Comparison of ENCODE assay signal across 26 cellular contexts in genomic region chr5:37428044-37428443, GRCh38. TPM values are rescaled to one million over a fixed set of nuclear protein-coding genes. Genes with fewer than 3 reads are reported as not detected.
A peak's percentile ranks its signal among the peaks of the same experiment; 100 is the strongest.
DNase-seq lines count a peak whose midpoint lies in the region; ATAC-seq, FAIRE-seq and TF ChIP-seq lines count a peak whose summit lies in the region.
"Had no signal": no experiment of that assay in that cellular context is flagged by ENCODE, and none has a peak within 500 bp of the region (broad histone marks: within the 10 kb centered on the region; RNA-seq: fewer than 3 reads in every experiment).

No MANE protein-coding gene starts in this region.

- no peak for TF ChIP-seq CTCF in HepG2 (CRISPR knock-in tag; IDR thresholded peaks at IDR 0.05)
- no peak for TF ChIP-seq CTCF in right lobe of liver (IDR thresholded peaks at IDR 0.05)
- no peak for TF ChIP-seq CTCF in K562 (IDR thresholded peaks at IDR 0.05 in 2 of 3, conservative IDR thresholded peaks at IDR 0.05 in 1 of 3; ENCODE audit: insufficient read depth in 2 of 3, low read depth in 1 of 3, low read length in 3 of 3)
- TF ChIP-seq CTCF in neural crest cell (conservative IDR thresholded peaks at IDR 0.05): no peak

- no TSS peak for BruUV-seq in HepG2 (replicated peaks; lab: Mats Ljungman, UMichigan)
- BruUV-seq in K562 (replicated peaks; lab: Mats Ljungman, UMichigan): no TSS peak

- FAIRE-seq in HepG2 (lab: Jason Lieb, UNC): no peak
- FAIRE-seq in K562 (lab: Jason Lieb, UNC): no peak
- FAIRE-seq: A204.1, D721Med, GM12878, GM19239, H1 had no signal

- POLR2A ChIA-PET in HepG2 (lab: Yijun Ruan, JAX) (no interaction called here), K562 (lab: Yijun Ruan, JAX) (interaction anchor here (1.0 kb wide), 1 partner anchor 115 kb away, joined by 3 read pairs; no protein-coding TSS in a partner anchor)

- H3K79me2 ChIP-seq in HepG2 (ENCODE audit: insufficient read depth, low read length) (no peaks in the 10 kb centered on the region), K562 (ENCODE audit: control insufficient read depth, insufficient read depth, low read length) (no peaks in the 10 kb centered on the region)

- H3K9me1 ChIP-seq in K562 (ENCODE audit: control insufficient read depth, insufficient read depth, low read length): no peaks in the 10 kb centered on the region

- H3K4me3 Mint-ChIP-seq in neural crest cell: no peak overlapping the region
- H3K4me3 Mint-ChIP-seq: CD14-positive monocyte; CD4-positive, alpha-beta T cell; CD8-positive, alpha-beta memory T cell had no signal

- 93% methylated on average over 1 of the region's 1 CpG for WGBS in HepG2 (ENCODE audit: low lambda C conversion rate)
- WGBS in right lobe of liver (ENCODE audit: insufficient coverage, low coverage, low lambda C conversion rate, missing lambda C conversion rate): 95% methylated on average over 1 of the region's 1 CpG
- 83% methylated on average over 1 of the region's 1 CpG for WGBS in K562 (ENCODE audit: insufficient coverage, low coverage, missing lambda C conversion rate)

- H3K9ac ChIP-seq in HepG2 (ENCODE audit: insufficient read depth, low read depth, low read length): no peak overlapping the region
- H3K9ac ChIP-seq in K562 (ENCODE audit: insufficient read depth in 1 of 2, low read depth in 2 of 2, low read length in 2 of 2): no peak overlapping the region
- H3K9ac ChIP-seq: BLaER1 treated with 17β-estradiol and CSF1 and Interleukin-3, amounts not matched to agents 10 nM and 100 nM; GM23248 had no signal

- intact Hi-C loops in HepG2 (cut with micrococcal nuclease; ENCODE audit: unreplicated experiment): no loop called here
- intact Hi-C loops in right lobe of liver (cut with DNase I): no loop called here
- intact Hi-C loops in K562 (cut with micrococcal nuclease): no loop called here

- no peaks in the 10 kb centered on the region for H3K4me1 Mint-ChIP-seq in neural crest cell
- H3K4me1 Mint-ChIP-seq: CD14-positive monocyte had no signal

- no peaks in the 10 kb centered on the region for H4K20me1 ChIP-seq in HepG2 (ENCODE audit: insufficient read depth, low read length)
- no peaks in the 10 kb centered on the region for H4K20me1 ChIP-seq in K562 (replicated peaks; ENCODE audit: control insufficient read depth, insufficient read depth, low read length)

- CTCF ChIA-PET in HepG2 (lab: Yijun Ruan, JAX; ENCODE audit: low intra/inter-chr PET ratio, low total read pairs) (no interaction called here), K562 (lab: Yijun Ruan, JAX; ENCODE audit: low intra/inter-chr PET ratio) (no interaction called here)

- peaks cover 10% of the 10 kb centered on the region for H3K36me3 Mint-ChIP-seq in neural crest cell (ENCODE audit: low read depth)

- H3K4me1 ChIP-seq in HepG2 (ENCODE audit: insufficient read depth, low read length) (no peaks in the 10 kb centered on the region), right lobe of liver (no peaks in the 10 kb centered on the region), K562 (replicated peaks in 1 of 2; ENCODE audit: control insufficient read depth in 2 of 2, insufficient read depth in 2 of 2, low read length in 2 of 2) (no peaks in the 10 kb centered on the region)
- H3K4me1 ChIP-seq: BE2C; BLaER1 treated with 17β-estradiol and CSF1 and Interleukin-3, amounts not matched to agents 10 nM and 100 nM had no signal

- no peaks in the 10 kb centered on the region for H3K27me3 Mint-ChIP-seq in neural crest cell (ENCODE audit: low read depth)
- H3K27me3 Mint-ChIP-seq: CD4-positive, alpha-beta T cell; CD8-positive, alpha-beta memory T cell had no signal

- H2AFZ ChIP-seq in HepG2 (ENCODE audit: low read length) (no peak overlapping the region), K562 (ENCODE audit: low read depth, low read length) (no peak overlapping the region)
- H2AFZ ChIP-seq: GM23248 had no signal

- no peaks in the 10 kb centered on the region for H3K9me3 ChIP-seq in HepG2 (ENCODE audit: low read length)
- no peaks in the 10 kb centered on the region for H3K9me3 ChIP-seq in right lobe of liver
- no peaks in the 10 kb centered on the region for H3K9me3 ChIP-seq in K562 (replicated peaks; ENCODE audit: control insufficient read depth, insufficient read depth, low read depth, low read length)
- H3K9me3 ChIP-seq: BE2C had no signal

- no peaks in the 10 kb centered on the region for H3K9me3 Mint-ChIP-seq in neural crest cell
- H3K9me3 Mint-ChIP-seq: CD4-positive, alpha-beta T cell; CD8-positive, alpha-beta memory T cell had no signal

- TF ChIP-seq EP300 in HepG2 (IDR thresholded peaks at IDR 0.05; ENCODE audit: low read depth in 2 of 2, low read length in 2 of 2): no peak
- no peak for TF ChIP-seq EP300 in HepG2 (CRISPR knock-in tag; IDR thresholded peaks at IDR 0.05; ENCODE audit: borderline replicate concordance)
- TF ChIP-seq EP300 in K562 (IDR thresholded peaks at IDR 0.05; ENCODE audit: low read length): no peak

- no peak overlapping the region for H3K4me3 ChIP-seq in HepG2 (replicated peaks in 1 of 3; ENCODE audit: insufficient read depth in 1 of 3, low read depth in 2 of 3, low read length in 3 of 3)
- no peak overlapping the region for H3K4me3 ChIP-seq in right lobe of liver
- H3K4me3 ChIP-seq in K562: no peak overlapping the region
- H3K4me3 ChIP-seq: BLaER1 treated with 17β-estradiol and CSF1 and Interleukin-3, amounts not matched to agents 10 nM and 100 nM; GM12878; GM23248 had no signal

- no peak overlapping the region for H3K4me2 ChIP-seq in HepG2 (ENCODE audit: low read depth, low read length)
- no peak overlapping the region for H3K4me2 ChIP-seq in K562 (ENCODE audit: insufficient read depth, low read length)
- H3K4me2 ChIP-seq: BLaER1 treated with 17β-estradiol and CSF1 and Interleukin-3, amounts not matched to agents 10 nM and 100 nM had no signal

- peak overlapping the region; percentile 57 for H3K27ac Mint-ChIP-seq in neural crest cell (ENCODE audit: unreplicated experiment)
- H3K27ac Mint-ChIP-seq: CD14-positive monocyte; CD4-positive, alpha-beta T cell had no signal

- DNase-seq in HepG2 (ENCODE audit: low spot score): no peak
- no peak for DNase-seq in right lobe of liver
- DNase-seq in K562 (ENCODE audit: extremely low read depth in 1 of 4, low spot score in 3 of 4): no peak
- DNase-seq in neural crest cell (ENCODE audit: low read depth, low spot score): no peak
- DNase-seq in ecto neural progenitor cell (ENCODE audit: low spot score): no peak
- DNase-seq: ACHN; AML-193; BE2C; CD4-positive, alpha-beta T cell; CD8-positive, alpha-beta memory T cell; DMS 273 treated with DMSO at 0.1 percent for 48 hours; DMS79; EL; GDM1; GM23248; H7; HCEC 1CT had no signal

- in situ Hi-C loops in HepG2 (cut with HindIII; ENCODE audit: extremely low pct_ligation_motif_present, low pct_unique_long_range_greater_than_20kb) (no loop called here), K562 (cut with MboI) (no loop called here)

- no peak for TF ChIP-seq POLR2A in HepG2 (IDR thresholded peaks at IDR 0.05; ENCODE audit: insufficient read depth in 1 of 2, low read depth in 2 of 2, low read length in 2 of 2)
- TF ChIP-seq POLR2A in right lobe of liver (IDR thresholded peaks at IDR 0.05): no peak
- no peak for TF ChIP-seq POLR2A in K562 (conservative IDR thresholded peaks at IDR 0.05)

- H3K36me3 ChIP-seq in HepG2 (replicated peaks in 1 of 2; ENCODE audit: control insufficient read depth in 1 of 2, insufficient read depth in 2 of 2, low read length in 2 of 2) (peaks cover 0 to 7% of the 10 kb centered on the region in 2 experiments; a peak in 3 of 5 replicates), right lobe of liver (peaks cover 0 to 8% (median 0%) of the 10 kb centered on the region in 4 donors), K562 (ENCODE audit: control insufficient read depth, insufficient read depth, low read length) (0 out of 3 replicates have a peak, but pooled peaks cover 4% of the 10 kb centered on the region)
- H3K36me3 ChIP-seq: BE2C had no signal

- H3K27ac ChIP-seq in HepG2 (ENCODE audit: extremely low read length, insufficient read depth, low read length): no peak overlapping the region
- H3K27ac ChIP-seq in right lobe of liver: no peak overlapping the region
- H3K27ac ChIP-seq in K562 (ENCODE audit: extremely low read depth, low read depth, low read length): no peak overlapping the region
- H3K27ac ChIP-seq: 22Rv1; BLaER1 treated with 17β-estradiol and CSF1 and Interleukin-3, amounts not matched to agents 10 nM and 100 nM; GM23248 had no signal

- ATAC-seq in HepG2: no peak
- no peak for ATAC-seq in right lobe of liver
- ATAC-seq in K562: no peak
- no peak for ATAC-seq in HG03460 (IDR thresholded peaks at IDR 0.05; ENCODE audit: unreplicated experiment)
- ATAC-seq: GM12878 had no signal

- H3K27me3 ChIP-seq in HepG2 (ENCODE audit: control insufficient read depth in 1 of 2, insufficient read depth in 2 of 2, low read length in 2 of 2): no peaks in the 10 kb centered on the region
- no peaks in the 10 kb centered on the region for H3K27me3 ChIP-seq in right lobe of liver
- H3K27me3 ChIP-seq in K562 (ENCODE audit: control insufficient read depth in 2 of 2, insufficient read depth in 2 of 2, low read length in 2 of 2): no peaks in the 10 kb centered on the region
- H3K27me3 ChIP-seq: BE2C; BLaER1 treated with 17β-estradiol and CSF1 and Interleukin-3, amounts not matched to agents 10 nM and 100 nM had no signal

- TF ChIP-seq RAD21 in HepG2 (CRISPR knock-in tag; IDR thresholded peaks at IDR 0.05) (no peak), K562 (CRISPR knock-in tag; conservative IDR thresholded peaks at IDR 0.05 in 1 of 2, IDR thresholded peaks at IDR 0.05 in 1 of 2) (no peak)

RNA-seq across cellular contexts. Expression of gene WDR70, which starts 48.9 kb away (rescaled TPM):
- total RNA-seq in HepG2 (2016; rRNA removed; fragmentation: Illumina TruSeq; extraction: Trizol) (30.6 and 40.4 TPM in 2 replicates), right lobe of liver (10 to 100 TPM in 4 of 6 experiments, 1 to 10 TPM in 2; 8.8 to 13.4 (median 11.3) TPM), K562 (2014; rRNA removed) (30.6 and 36.2 TPM in 2 replicates), K562 (2014; rRNA removed; fragmentation: Illumina TruSeq; extraction: Trizol) (46.6 and 53.7 TPM in 2 replicates), K562 (2015; rRNA removed; fragmentation: Illumina TruSeq; extraction: Trizol) (37.6 and 40.3 TPM in 2 replicates), K562 (2021) (43.1 and 46.8 TPM in 2 replicates), neural crest cell (46.5 and 52.0 TPM in 2 replicates)
- 4.8 and 6.3 TPM in 2 replicates for total RNA-seq in HepG2 (2016; cell fraction: cytosol; rRNA removed; fragmentation: Illumina TruSeq; extraction: Trizol; ENCODE audit: low read depth)
- total RNA-seq in HepG2 (2016; cell fraction: insoluble cytoplasmic fraction; rRNA removed; fragmentation: Illumina TruSeq; extraction: Trizol): 28.7 and 46.3 TPM in 2 replicates
- total RNA-seq in HepG2 (2016; cell fraction: membrane; rRNA removed; fragmentation: Illumina TruSeq; extraction: Trizol): 7.2 and 8.9 TPM in 2 replicates
- total RNA-seq in HepG2 (2016; cell fraction: nucleus; rRNA removed; fragmentation: Illumina TruSeq; extraction: Trizol): 31.6 and 33.1 TPM in 2 replicates
- polyA plus RNA-seq in HepG2 (2011; rRNA removed) (10.8 and 14.6 TPM in 2 replicates), K562 (2011; rRNA removed) (28.6 and 42.0 TPM in 2 replicates), K562 (2014; fragmentation: Illumina TruSeq; extraction: Trizol) (34.0 and 38.8 TPM in 2 replicates), K562 (2014; fragmentation: Nextera tagmentation; extraction: Ambion mirVana) (10 to 100 TPM; 16.8 to 27.8 TPM), K562 (2014; rRNA removed) (29.9 and 42.5 TPM in 2 replicates)
- polyA plus RNA-seq in HepG2 (2011; cell fraction: cytosol; rRNA removed): 7.8 TPM in 2 replicates
- 7.2 and 10.0 TPM in 2 replicates for polyA plus RNA-seq in HepG2 (2011; cell fraction: nucleus; rRNA removed)
- 20.9 and 22.9 TPM in 2 replicates for polyA plus RNA-seq in HepG2 (2012)
- polyA plus RNA-seq in HepG2 (2016; cell fraction: cytosol; fragmentation: Illumina TruSeq; extraction: Trizol; ENCODE audit: low read depth): 2.6 and 3.3 TPM in 2 replicates
- 35.4 and 35.7 TPM in 2 replicates for polyA plus RNA-seq in HepG2 (2016; cell fraction: insoluble cytoplasmic fraction; fragmentation: Illumina TruSeq; extraction: Trizol; ENCODE audit: low read depth)
- polyA plus RNA-seq in HepG2 (2016; cell fraction: membrane; fragmentation: Illumina TruSeq; extraction: Trizol; ENCODE audit: low read depth): 5.6 and 7.4 TPM in 2 replicates
- 17.3 and 23.3 TPM in 2 replicates for polyA plus RNA-seq in HepG2 (2016; cell fraction: nucleus; fragmentation: Illumina TruSeq; extraction: Trizol; ENCODE audit: insufficient read depth, low read depth)
- 6.8 and 21.5 TPM in 2 replicates for polyA minus RNA-seq in HepG2 (2011; rRNA and poly(A)+ RNA removed; ENCODE audit: low replicate concordance)
- polyA minus RNA-seq in HepG2 (2011; cell fraction: cytosol; rRNA and poly(A)+ RNA removed): 10.2 and 12.6 TPM in 2 replicates
- 44.3 and 47.7 TPM in 2 replicates for polyA minus RNA-seq in HepG2 (2011; cell fraction: nucleus; rRNA and poly(A)+ RNA removed)
- 62.3 and 110 TPM in 2 replicates for total RNA-seq in K562 (2011; cell fraction: chromatin; rRNA removed; ENCODE audit: low replicate concordance)
- 49.2 and 54.7 TPM in 2 replicates for total RNA-seq in K562 (2011; cell fraction: nucleolus; rRNA removed)
- total RNA-seq in K562 (2011; cell fraction: nucleoplasm; rRNA removed): 38.7 and 42.2 TPM in 2 replicates
- 14.3 and 18.1 TPM in 2 replicates for polyA plus RNA-seq in K562 (2011; cell fraction: cytosol; rRNA removed)
- polyA plus RNA-seq in K562 (2011; cell fraction: nucleus; rRNA removed): 22.7 and 25.7 TPM in 2 replicates
- 34.5 and 42.5 TPM in 2 replicates for polyA plus RNA-seq in K562 (2012)
- 86.2 and 93.4 TPM in 2 replicates for polyA minus RNA-seq in K562 (2011; rRNA and poly(A)+ RNA removed)
- polyA minus RNA-seq in K562 (2011; cell fraction: cytosol; rRNA and poly(A)+ RNA removed): 23.3 and 26.0 TPM in 2 replicates
- 43.9 and 59.9 TPM in 2 replicates for polyA minus RNA-seq in K562 (2011; cell fraction: nucleus; rRNA and poly(A)+ RNA removed)

RNA-seq across cellular contexts. Expression of gene NUP155, which starts 57.1 kb away (rescaled TPM):
- total RNA-seq in HepG2 (2016; rRNA removed; fragmentation: Illumina TruSeq; extraction: Trizol) (57.4 and 90.7 TPM in 2 replicates), right lobe of liver (10 to 100 TPM in 3 of 6 experiments, 1 to 10 TPM in 3; 6.4 to 10.8 (median 9.2) TPM), K562 (2014; rRNA removed) (70.0 and 76.1 TPM in 2 replicates), K562 (2014; rRNA removed; fragmentation: Illumina TruSeq; extraction: Trizol) (130 and 141 TPM in 2 replicates), K562 (2015; rRNA removed; fragmentation: Illumina TruSeq; extraction: Trizol) (96.3 and 106 TPM in 2 replicates), K562 (2021) (114 and 119 TPM in 2 replicates), neural crest cell (66.3 and 72.6 TPM in 2 replicates)
- total RNA-seq in HepG2 (2016; cell fraction: cytosol; rRNA removed; fragmentation: Illumina TruSeq; extraction: Trizol; ENCODE audit: low read depth): 15.2 and 16.6 TPM in 2 replicates
- total RNA-seq in HepG2 (2016; cell fraction: insoluble cytoplasmic fraction; rRNA removed; fragmentation: Illumina TruSeq; extraction: Trizol): 55.0 and 88.1 TPM in 2 replicates
- total RNA-seq in HepG2 (2016; cell fraction: membrane; rRNA removed; fragmentation: Illumina TruSeq; extraction: Trizol): 20.0 and 22.3 TPM in 2 replicates
- 57.2 and 65.2 TPM in 2 replicates for total RNA-seq in HepG2 (2016; cell fraction: nucleus; rRNA removed; fragmentation: Illumina TruSeq; extraction: Trizol)
- polyA plus RNA-seq in HepG2 (2011; rRNA removed) (10.0 and 13.0 TPM in 2 replicates), K562 (2011; rRNA removed) (73.9 and 107 TPM in 2 replicates), K562 (2014; fragmentation: Illumina TruSeq; extraction: Trizol) (61.7 and 71.2 TPM in 2 replicates), K562 (2014; fragmentation: Nextera tagmentation; extraction: Ambion mirVana) (10 to 100 TPM; 39.3 to 77.0 TPM), K562 (2014; rRNA removed) (37.1 and 39.4 TPM in 2 replicates)
- polyA plus RNA-seq in HepG2 (2011; cell fraction: cytosol; rRNA removed): 6.8 and 8.8 TPM in 2 replicates
- 10.9 and 11.9 TPM in 2 replicates for polyA plus RNA-seq in HepG2 (2011; cell fraction: nucleus; rRNA removed)
- polyA plus RNA-seq in HepG2 (2012): 11.4 and 18.7 TPM in 2 replicates
- 2.1 and 2.4 TPM in 2 replicates for polyA plus RNA-seq in HepG2 (2016; cell fraction: cytosol; fragmentation: Illumina TruSeq; extraction: Trizol; ENCODE audit: low read depth)
- polyA plus RNA-seq in HepG2 (2016; cell fraction: insoluble cytoplasmic fraction; fragmentation: Illumina TruSeq; extraction: Trizol; ENCODE audit: low read depth): 35.7 and 36.7 TPM in 2 replicates
- polyA plus RNA-seq in HepG2 (2016; cell fraction: membrane; fragmentation: Illumina TruSeq; extraction: Trizol; ENCODE audit: low read depth): 4.7 and 5.3 TPM in 2 replicates
- 36.8 and 38.0 TPM in 2 replicates for polyA plus RNA-seq in HepG2 (2016; cell fraction: nucleus; fragmentation: Illumina TruSeq; extraction: Trizol; ENCODE audit: insufficient read depth, low read depth)
- polyA minus RNA-seq in HepG2 (2011; rRNA and poly(A)+ RNA removed; ENCODE audit: low replicate concordance): 45.9 and 276 TPM in 2 replicates
- polyA minus RNA-seq in HepG2 (2011; cell fraction: cytosol; rRNA and poly(A)+ RNA removed): 32.2 and 32.7 TPM in 2 replicates
- 61.8 and 69.9 TPM in 2 replicates for polyA minus RNA-seq in HepG2 (2011; cell fraction: nucleus; rRNA and poly(A)+ RNA removed)
- total RNA-seq in K562 (2011; cell fraction: chromatin; rRNA removed; ENCODE audit: low replicate concordance): 159 and 198 TPM in 2 replicates
- 103 and 105 TPM in 2 replicates for total RNA-seq in K562 (2011; cell fraction: nucleolus; rRNA removed)
- 120 and 130 TPM in 2 replicates for total RNA-seq in K562 (2011; cell fraction: nucleoplasm; rRNA removed)
- 46.6 and 54.1 TPM in 2 replicates for polyA plus RNA-seq in K562 (2011; cell fraction: cytosol; rRNA removed)
- 42.2 and 58.8 TPM in 2 replicates for polyA plus RNA-seq in K562 (2011; cell fraction: nucleus; rRNA removed)
- polyA plus RNA-seq in K562 (2012): 26.9 and 40.0 TPM in 2 replicates
- polyA minus RNA-seq in K562 (2011; rRNA and poly(A)+ RNA removed): 373 and 460 TPM in 2 replicates
- polyA minus RNA-seq in K562 (2011; cell fraction: cytosol; rRNA and poly(A)+ RNA removed): 116 and 191 TPM in 2 replicates
- polyA minus RNA-seq in K562 (2011; cell fraction: nucleus; rRNA and poly(A)+ RNA removed): 97.9 and 129 TPM in 2 replicates

Comparison
In these comparisons a context has a peak if more than half of its experiments do, and no peak if none do; other contexts are left out.
1. Of the 241 proteins assayed by ChIP-seq in both HepG2 and K562: peak only in HepG2: none; only in K562: MAFG; in both: MAFF and MAFK; in neither: 238.